ENCODE assay signal across 40 cellular contexts in the genomic region with DNA sequence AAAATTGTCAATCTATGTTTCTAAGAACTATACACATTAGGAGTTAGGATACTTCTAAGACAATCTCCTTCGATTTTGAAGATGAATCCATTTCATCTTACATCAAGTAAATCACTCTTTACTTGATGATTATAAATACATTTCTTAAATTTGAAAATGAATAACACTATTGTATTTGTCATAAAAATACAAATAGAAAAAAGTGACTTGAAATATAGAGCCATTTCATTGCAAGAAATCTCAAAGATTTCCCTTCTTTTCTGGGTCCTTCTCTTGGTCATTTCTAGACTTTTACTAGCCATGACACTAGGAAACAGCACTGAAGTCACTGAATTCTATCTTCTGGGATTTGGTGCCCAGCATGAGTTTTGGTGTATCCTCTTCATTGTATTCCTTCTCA. TPM values are rescaled to one million over a fixed set of nuclear protein-coding genes. Genes with fewer than 3 reads are reported as not detected.
"Had no signal": no experiment of that assay in that cellular context is flagged by ENCODE, and none has a peak within 500 bp of the region (broad histone marks: within the 10 kb centered on the region; RNA-seq: fewer than 3 reads in every experiment).

A gene with protein sequence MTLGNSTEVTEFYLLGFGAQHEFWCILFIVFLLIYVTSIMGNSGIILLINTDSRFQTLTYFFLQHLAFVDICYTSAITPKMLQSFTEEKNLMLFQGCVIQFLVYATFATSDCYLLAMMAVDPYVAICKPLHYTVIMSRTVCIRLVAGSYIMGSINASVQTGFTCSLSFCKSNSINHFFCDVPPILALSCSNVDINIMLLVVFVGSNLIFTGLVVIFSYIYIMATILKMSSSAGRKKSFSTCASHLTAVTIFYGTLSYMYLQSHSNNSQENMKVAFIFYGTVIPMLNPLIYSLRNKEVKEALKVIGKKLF (plus strand): TSS at position 301 of the 400 bp plus-strand sequence. CDS start 0 bp downstream, at position 301.

- H3K4me3 ChIP-seq: adrenal gland, ascending aorta, body of pancreas, breast epithelium, cardiac muscle cell had no signal

- FAIRE-seq: astrocyte had no signal

- DNase-seq: activated effector memory CD4-positive, alpha-beta T cell treated with anti-CD3 and anti-CD28 coated beads, Interleukin-2, amount 50 U/mL, for 16 hours; activated effector memory CD4-positive, alpha-beta T cell treated with Interleukin-2 at 50 U/mL for 16 hours; activated gamma-delta T cell; activated gamma-delta T cell treated with Interleukin-2 at 50 U/mL for 16 hours; activated naive CD4-positive, alpha-beta T cell; activated naive CD4-positive, alpha-beta T cell treated with anti-CD3 and anti-CD28 coated beads for 36 hours; activated naive CD4-positive, alpha-beta T cell treated with anti-CD3 and anti-CD28 coated beads, Interleukin-2, amount 10 ng/mL, durations not matched to agents 7 days and 5 days; activated naive CD4-positive, alpha-beta T cell treated with anti-CD3 and anti-CD28 coated beads, Interleukin-2, amount 50 U/mL, for 16 hours; activated naive CD4-positive, alpha-beta T cell treated with Interleukin-2 at 50 U/mL for 16 hours; activated naive CD8-positive, alpha-beta T cell treated with anti-CD3 and anti-CD28 coated beads for 36 hours; activated naive CD8-positive, alpha-beta T cell treated with anti-CD3 and anti-CD28 coated beads, Interleukin-2, amount 10 ng/mL, durations not matched to agents 7 days and 5 days; activated naive CD8-positive, alpha-beta T cell treated with anti-CD3 and anti-CD28 coated beads, Interleukin-2, amount 50 U/mL, for 24 hours; activated T-cell treated with anti-CD3 and anti-CD28 coated beads, Interleukin-2, amount 50 U/mL, for 1 hour; activated T-cell treated with anti-CD3 and anti-CD28 coated beads, Interleukin-2, amount 50 U/mL, for 24 hours; activated T-cell treated with anti-CD3 and anti-CD28 coated beads, Interleukin-2, amount 50 U/mL, for 4 hours; activated T-cell treated with anti-CD3 and anti-CD28 coated beads, Interleukin-2, amount 50 U/mL, for 48 hours; activated T-cell treated with anti-CD3 and anti-CD28 coated beads, Interleukin-2, amount 50 U/mL, for 72 hours; adrenal gland; amniotic stem cell; amygdala; anterior cingulate cortex; aorta; body of pancreas; brain microvascular endothelial cell; caudate nucleus; central memory CD4-positive, alpha-beta T cell; cerebellar nuclear complex had no signal

- H3K4me1 ChIP-seq: adrenal gland, ascending aorta, body of pancreas, breast epithelium had no signal

- H3K9me3 ChIP-seq: adrenal gland, ascending aorta, body of pancreas had no signal

- H3K27ac ChIP-seq: adrenal gland, ascending aorta, body of pancreas, brain microvascular endothelial cell, breast epithelium, cardiac muscle cell had no signal

- H3K36me3 ChIP-seq: adrenal gland, ascending aorta, brain microvascular endothelial cell, breast epithelium, cardiac muscle cell had no signal

RNA-seq across cellular contexts. Expression of the gene that starts here (rescaled TPM):
- total RNA-seq: activated naive CD4-positive, alpha-beta T cell treated with anti-CD3 and anti-CD28 coated beads for 36 hours; activated naive CD4-positive, alpha-beta T cell treated with anti-CD3 and anti-CD28 coated beads, Interleukin-2, amount 50 U/mL, for 72 hours; activated naive CD8-positive, alpha-beta T cell treated with anti-CD3 and anti-CD28 coated beads for 36 hours; activated naive CD8-positive, alpha-beta T cell treated with anti-CD3 and anti-CD28 coated beads, Interleukin-2, amount 10 ng/mL, durations not matched to agents 7 days and 5 days; activated T-cell treated with anti-CD3 and anti-CD28 coated beads, Interleukin-2, amount 50 U/mL, for 4 hours; activated T-cell treated with anti-CD3 and anti-CD28 coated beads, Interleukin-2, amount 50 U/mL, for 72 hours; activated T-helper 1 cell treated with anti-CD3 and anti-CD28 coated beads, Interleukin-12 subunit alpha, Interleukin-12 subunit beta, Interleukin-2, Interleukin-4 antibody, amounts not matched to agents 30 ng/mL and 10 ng/mL and 1 ng/mL, durations not matched to agents 14 hours and 24 hours and 36 hours; activated T-helper 17 cell treated with anti-CD3 and anti-CD28 coated beads, Interleukin-2, amount 50 U/mL, for 72 hours; activated T-helper 2 cell treated with anti-CD3 and anti-CD28 coated beads, Interferon-gamma antibody, Interleukin-2, Interleukin-4, amounts not matched to agents 10 μg/mL and 5 μg/mL and 100 μg/mL, durations not matched to agents 14 hours and 24 hours and 36 hours; adrenal gland; aorta; ascending aorta; astrocyte; body of pancreas; breast epithelium; bronchial epithelial cell; cardiac muscle cell; cardiac septum; cerebellum; chondrocyte had no signal
- polyA plus RNA-seq: adipose tissue, adrenal gland, aorta, cardiac muscle cell had no signal
